Comparison of ENCODE assay signal across 1 cellular context in genomic region chr10:22712959-22713852, GRCh38.
TF ChIP-seq lines count a peak whose summit lies in the region.

No MANE protein-coding gene starts in this region.

TF ChIP-seq in HepG2, 621 proteins besides CTCF, POLR2A, EP300 and RAD21 (continued from another document and continues in another):
- TF ChIP-seq RFXAP (CRISPR knock-in tag; IDR thresholded peaks at IDR 0.05; ENCODE audit: borderline replicate concordance) (0 out of 2 replicates have a peak, but pooled peaks have one; percentile 27), POGZ (CRISPR knock-in tag; IDR thresholded peaks at IDR 0.05) (no peak), ATF7-NPFF (CRISPR knock-in tag; IDR thresholded peaks at IDR 0.05; ENCODE audit: low read depth) (no peak), ZNF354B (CRISPR knock-in tag; IDR thresholded peaks at IDR 0.05) (no peak), RBAK (CRISPR knock-in tag; IDR thresholded peaks at IDR 0.05) (no peak), ZNF563 (CRISPR knock-in tag; IDR thresholded peaks at IDR 0.05) (no peak), ISL2 (CRISPR knock-in tag; IDR thresholded peaks at IDR 0.05) (no peak), ZC3H13 (CRISPR knock-in tag; IDR thresholded peaks at IDR 0.05) (no peak), POLR2AphosphoS5 (IDR thresholded peaks at IDR 0.05; ENCODE audit: low read depth, low read length) (no peak), ZEB1 (IDR thresholded peaks at IDR 0.05; ENCODE audit: insufficient replicate concordance, low read depth) (no peak), HIVEP1 (CRISPR knock-in tag; IDR thresholded peaks at IDR 0.05) (no peak), MYPOP (CRISPR knock-in tag; IDR thresholded peaks at IDR 0.05) (0 out of 2 replicates have a peak, but pooled peaks have one; percentile 17), SKI (IDR thresholded peaks at IDR 0.05; ENCODE audit: partially characterized antibody) (no peak), ZNF136 (CRISPR knock-in tag; IDR thresholded peaks at IDR 0.05; ENCODE audit: low read depth) (no peak), MAFG (CRISPR knock-in tag; IDR thresholded peaks at IDR 0.05) (no peak), ZNF251 (CRISPR knock-in tag; IDR thresholded peaks at IDR 0.05) (no peak), ZNF703 (CRISPR knock-in tag; IDR thresholded peaks at IDR 0.05; ENCODE audit: borderline replicate concordance) (no peak), ZNF776 (CRISPR knock-in tag; IDR thresholded peaks at IDR 0.05) (0 out of 2 replicates have a peak, but pooled peaks have one; percentile 37), ZMYM4 (CRISPR knock-in tag; IDR thresholded peaks at IDR 0.05) (no peak), ZNF318 (CRISPR knock-in tag; IDR thresholded peaks at IDR 0.05) (no peak), PHF20 (CRISPR knock-in tag; IDR thresholded peaks at IDR 0.05) (no peak), MTF1 (CRISPR knock-in tag; IDR thresholded peaks at IDR 0.05) (no peak), HMGXB4 (CRISPR knock-in tag; IDR thresholded peaks at IDR 0.05; ENCODE audit: borderline replicate concordance in 1 of 2, low read depth in 1 of 2) (0 out of 4 replicates have a peak, but pooled peaks of 1 of the 2 experiments have one; percentile 31), PHF8 (CRISPR knock-in tag; IDR thresholded peaks at IDR 0.05) (0 out of 2 replicates have a peak, but pooled peaks have one; percentile 5), ZNF264 (CRISPR knock-in tag; IDR thresholded peaks at IDR 0.05) (0 out of 2 replicates have a peak, but pooled peaks have one; percentile 40), PCBP1 (IDR thresholded peaks at IDR 0.05; ENCODE audit: borderline replicate concordance, low read depth, low read length) (no peak), ZNF644 (CRISPR knock-in tag; IDR thresholded peaks at IDR 0.05; ENCODE audit: low read depth) (no peak), ATF1 (CRISPR knock-in tag; IDR thresholded peaks at IDR 0.05) (no peak), NCOR1 (IDR thresholded peaks at IDR 0.05; ENCODE audit: borderline replicate concordance, low read length) (no peak), JUN (CRISPR knock-in tag; IDR thresholded peaks at IDR 0.05) (no peak), RBFOX2 (IDR thresholded peaks at IDR 0.05; ENCODE audit: low read depth, low read length) (0 out of 2 replicates have a peak, but pooled peaks have one; percentile 37), SALL2 (CRISPR knock-in tag; IDR thresholded peaks at IDR 0.05) (0 out of 2 replicates have a peak, but pooled peaks have one; percentile 32), TAF1 (CRISPR knock-in tag; IDR thresholded peaks at IDR 0.05) (no peak), FOSL2 (CRISPR knock-in tag; IDR thresholded peaks at IDR 0.05) (no peak), ZNF878 (CRISPR knock-in tag; IDR thresholded peaks at IDR 0.05) (no peak), NFYB (CRISPR knock-in tag; IDR thresholded peaks at IDR 0.05) (no peak), WIZ (CRISPR knock-in tag; IDR thresholded peaks at IDR 0.05) (no peak), ZKSCAN1 (IDR thresholded peaks at IDR 0.05; ENCODE audit: low read length) (no peak), ZNF143 (CRISPR knock-in tag; IDR thresholded peaks at IDR 0.05) (no peak), SATB2 (CRISPR knock-in tag; IDR thresholded peaks at IDR 0.05) (no peak), FOSL1 (CRISPR knock-in tag; IDR thresholded peaks at IDR 0.05; ENCODE audit: borderline replicate concordance) (no peak), U2AF2 (IDR thresholded peaks at IDR 0.05; ENCODE audit: low read depth, low read length) (no peak), ZNF577 (CRISPR knock-in tag; IDR thresholded peaks at IDR 0.05; ENCODE audit: borderline replicate concordance, low read depth) (no peak), HIC2 (CRISPR knock-in tag; IDR thresholded peaks at IDR 0.05; ENCODE audit: low read depth) (no peak), SKIL (CRISPR knock-in tag; IDR thresholded peaks at IDR 0.05; ENCODE audit: borderline replicate concordance) (no peak), PTBP1 (IDR thresholded peaks at IDR 0.05; ENCODE audit: low read depth, low read length, poor library complexity, severe bottlenecking) (no peak)
- TF ChIP-seq, protein P1, sequence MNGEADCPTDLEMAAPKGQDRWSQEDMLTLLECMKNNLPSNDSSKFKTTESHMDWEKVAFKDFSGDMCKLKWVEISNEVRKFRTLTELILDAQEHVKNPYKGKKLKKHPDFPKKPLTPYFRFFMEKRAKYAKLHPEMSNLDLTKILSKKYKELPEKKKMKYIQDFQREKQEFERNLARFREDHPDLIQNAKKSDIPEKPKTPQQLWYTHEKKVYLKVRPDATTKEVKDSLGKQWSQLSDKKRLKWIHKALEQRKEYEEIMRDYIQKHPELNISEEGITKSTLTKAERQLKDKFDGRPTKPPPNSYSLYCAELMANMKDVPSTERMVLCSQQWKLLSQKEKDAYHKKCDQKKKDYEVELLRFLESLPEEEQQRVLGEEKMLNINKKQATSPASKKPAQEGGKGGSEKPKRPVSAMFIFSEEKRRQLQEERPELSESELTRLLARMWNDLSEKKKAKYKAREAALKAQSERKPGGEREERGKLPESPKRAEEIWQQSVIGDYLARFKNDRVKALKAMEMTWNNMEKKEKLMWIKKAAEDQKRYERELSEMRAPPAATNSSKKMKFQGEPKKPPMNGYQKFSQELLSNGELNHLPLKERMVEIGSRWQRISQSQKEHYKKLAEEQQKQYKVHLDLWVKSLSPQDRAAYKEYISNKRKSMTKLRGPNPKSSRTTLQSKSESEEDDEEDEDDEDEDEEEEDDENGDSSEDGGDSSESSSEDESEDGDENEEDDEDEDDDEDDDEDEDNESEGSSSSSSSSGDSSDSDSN (CRISPR knock-in tag; IDR thresholded peaks at IDR 0.05): peak; percentile 21; the same call in 1 of the 2 replicates
- TF ChIP-seq, protein P2, sequence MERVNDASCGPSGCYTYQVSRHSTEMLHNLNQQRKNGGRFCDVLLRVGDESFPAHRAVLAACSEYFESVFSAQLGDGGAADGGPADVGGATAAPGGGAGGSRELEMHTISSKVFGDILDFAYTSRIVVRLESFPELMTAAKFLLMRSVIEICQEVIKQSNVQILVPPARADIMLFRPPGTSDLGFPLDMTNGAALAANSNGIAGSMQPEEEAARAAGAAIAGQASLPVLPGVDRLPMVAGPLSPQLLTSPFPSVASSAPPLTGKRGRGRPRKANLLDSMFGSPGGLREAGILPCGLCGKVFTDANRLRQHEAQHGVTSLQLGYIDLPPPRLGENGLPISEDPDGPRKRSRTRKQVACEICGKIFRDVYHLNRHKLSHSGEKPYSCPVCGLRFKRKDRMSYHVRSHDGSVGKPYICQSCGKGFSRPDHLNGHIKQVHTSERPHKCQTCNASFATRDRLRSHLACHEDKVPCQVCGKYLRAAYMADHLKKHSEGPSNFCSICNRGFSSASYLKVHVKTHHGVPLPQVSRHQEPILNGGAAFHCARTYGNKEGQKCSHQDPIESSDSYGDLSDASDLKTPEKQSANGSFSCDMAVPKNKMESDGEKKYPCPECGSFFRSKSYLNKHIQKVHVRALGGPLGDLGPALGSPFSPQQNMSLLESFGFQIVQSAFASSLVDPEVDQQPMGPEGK (CRISPR knock-in tag; IDR thresholded peaks at IDR 0.05): 0 out of 2 replicates have a peak, but pooled peaks have one; percentile 18
